ENCODE assay signal across 8 cellular contexts in genomic region chr4:17613761-17614415, GRCh38. TPM values are rescaled to one million over a fixed set of nuclear protein-coding genes. Genes with fewer than 3 reads are reported as not detected.
DNase-seq lines count a peak whose midpoint lies in the region; ATAC-seq and TF ChIP-seq lines count a peak whose summit lies in the region.

No MANE protein-coding gene starts in this region.

- H3K27me3 ChIP-seq in brain microvascular endothelial cell (replicated peaks), result no peaks in the 10 kb centered on the region

- H3K36me3 ChIP-seq in brain microvascular endothelial cell (replicated peaks), result peaks cover 9% of the 10 kb centered on the region

- DNase-seq in stimulated activated CD4-positive, alpha-beta T cell treated with anti-CD3 and anti-CD28 coated beads, Interleukin-15, amount 100 ng/mL, for 24 hours, result peak; percentile 12
- DNase-seq in stimulated activated CD4-positive, alpha-beta T cell treated with anti-CD3 and anti-CD28 coated beads, Interleukin-2, amount 100 ng/mL, for 48 hours, result no peak
- DNase-seq in RPMI7951 (ENCODE audit: low read depth) (peak; percentile 73), brain microvascular endothelial cell (peak; percentile 64), kidney glomerular epithelial cell (lab: John Stamatoyannopoulos, UW) (peak; percentile 82), globus pallidus (ENCODE audit: low spot score) (no peak)
- peak; percentile 1 for DNase-seq in stimulated activated naive CD4-positive, alpha-beta T cell treated with Interleukin-2 at 50 U/mL for 16 hours (lab: John Stamatoyannopoulos, UW)

- in situ Hi-C loops in brain microvascular endothelial cell (cut with HindIII; ENCODE audit: low pct_ligation_motif_present, low sequenced_read_pairs), result no loop called here

- H3K27ac ChIP-seq in brain microvascular endothelial cell, result peak overlapping the region; percentile 82

- ATAC-seq in HG02938 (IDR thresholded peaks at IDR 0.05; ENCODE audit: unreplicated experiment), result peak; percentile 41

- TF ChIP-seq CTCF in brain microvascular endothelial cell (IDR thresholded peaks at IDR 0.05; ENCODE audit: low read depth, low read length, missing control alignments), result no peak

- peak overlapping the region; percentile 98 for H3K4me3 ChIP-seq in brain microvascular endothelial cell (ENCODE audit: low read depth, low read length)

RNA-seq across cellular contexts. Expression of gene MED28, which starts 0.6 kb away (rescaled TPM):
- 4.3 and 6.9 TPM in 2 replicates for total RNA-seq in RPMI7951 (2014; rRNA removed; shearing (Covaris generic))

RNA-seq across cellular contexts. Expression of gene LAP3, which starts 36.9 kb away (rescaled TPM):
- total RNA-seq in RPMI7951 (2014; rRNA removed; shearing (Covaris generic)), result 102 and 115 TPM in 2 replicates

Comparison
In these comparisons a context has a peak if more than half of its experiments do, and no peak if none do; other contexts are left out.
1. DNase-seq: peak in stimulated activated CD4-positive, alpha-beta T cell treated with anti-CD3 and anti-CD28 coated beads, Interleukin-15, amount 100 ng/mL, for 24 hours (single experiment), RPMI7951 (single experiment), brain microvascular endothelial cell (single experiment), kidney glomerular epithelial cell (single experiment) and stimulated activated naive CD4-positive, alpha-beta T cell treated with Interleukin-2 at 50 U/mL for 16 hours (single experiment); none in stimulated activated CD4-positive, alpha-beta T cell treated with anti-CD3 and anti-CD28 coated beads, Interleukin-2, amount 100 ng/mL, for 48 hours (0 of 2) and globus pallidus (single experiment).